8 cellular contexts compared by ENCODE assay signal in genomic region chr7:135160098-135160857, GRCh38. TPM values are rescaled to one million over a fixed set of nuclear protein-coding genes. Genes with fewer than 3 reads are reported as not detected.
A peak's percentile ranks its signal among the peaks of the same experiment; 100 is the strongest.
DNase-seq lines count a peak whose midpoint lies in the region; ATAC-seq and TF ChIP-seq lines count a peak whose summit lies in the region.

No MANE protein-coding gene starts in this region.

- H3F3A ChIP-seq in DOHH2 (ENCODE audit: control insufficient read depth, insufficient read depth): peaks cover 6% of the 10 kb centered on the region

- H3K9me2 ChIP-seq in DOHH2 (replicated peaks; ENCODE audit: control insufficient read depth, low read length): no peaks in the 10 kb centered on the region

- H3K27ac Mint-ChIP-seq in HFFc6 (peak overlapping the region; percentile 73), T-helper 17 cell (peak overlapping the region; percentile 73)
- peak overlapping the region; percentile 94 for H3K27ac Mint-ChIP-seq in stimulated activated naive B cell treated with anti-CD40 and anti-IgM and Interleukin-4, amounts not matched to agents 10 μg/mL and 1 μg/mL and 100 μg/mL, for 72 hours

- H3K79me2 ChIP-seq in DOHH2 (ENCODE audit: control insufficient read depth, low read length): no peaks in the 10 kb centered on the region

- TF ChIP-seq CTCF in DOHH2 (IDR thresholded peaks at IDR 0.05; ENCODE audit: low read depth, low read length, poor library complexity, severe bottlenecking) (no peak), HFFc6 (IDR thresholded peaks at IDR 0.05) (no peak), heart left ventricle (IDR thresholded peaks at IDR 0.05) (no peak)

- H3K27me3 Mint-ChIP-seq in HFFc6 (ENCODE audit: insufficient read depth) (peaks cover 8% of the 10 kb centered on the region), T-helper 17 cell (no peaks in the 10 kb centered on the region)
- H3K27me3 Mint-ChIP-seq in stimulated activated naive B cell treated with anti-CD40 and anti-IgM and Interleukin-4, amounts not matched to agents 10 μg/mL and 1 μg/mL and 100 μg/mL, for 72 hours: no peaks in the 10 kb centered on the region

- H3K9me3 ChIP-seq in DOHH2 (ENCODE audit: control insufficient read depth, insufficient read depth, low read length): peaks cover 43% of the 10 kb centered on the region
- H3K9me3 ChIP-seq in T-helper 17 cell (ENCODE audit: control insufficient read depth, low read length, poor library complexity, severe bottlenecking): peaks cover 7% of the 10 kb centered on the region
- H3K9me3 ChIP-seq in heart left ventricle: peaks cover 0 to 18% (median 14%) of the 10 kb centered on the region in 12 donors

- H3K4me1 Mint-ChIP-seq in HFFc6 (ENCODE audit: low read depth) (peaks cover 30% of the 10 kb centered on the region), T-helper 17 cell (peaks cover 25% of the 10 kb centered on the region)
- peaks cover 35 to 73% of the 10 kb centered on the region in 2 donors for H3K4me1 Mint-ChIP-seq in stimulated activated naive B cell treated with anti-CD40 and anti-IgM and Interleukin-4, amounts not matched to agents 10 μg/mL and 1 μg/mL and 100 μg/mL, for 72 hours

- peak; percentile 15 for DNase-seq in HFFc6
- no peak for DNase-seq in T-helper 17 cell
- DNase-seq in heart left ventricle: no peak
- no peak for DNase-seq in stimulated activated naive B cell treated with anti-CD40 and anti-IgM and Interleukin-4, amounts not matched to agents 10 μg/mL and 1 μg/mL and 100 μg/mL, for 72 hours
- no peak for DNase-seq in UCSD-AML1 (lab: John Stamatoyannopoulos, UW; ENCODE audit: unreplicated experiment)
- DNase-seq in D341Med (ENCODE audit: low spot score): no peak
- DNase-seq in AG20443 (ENCODE audit: low spot score): no peak

- no peaks in the 10 kb centered on the region for H4K20me1 ChIP-seq in DOHH2 (ENCODE audit: control insufficient read depth, insufficient read depth, low read depth, low read length)

- H3K4me1 ChIP-seq in DOHH2 (ENCODE audit: control insufficient read depth, low read length) (peaks cover 27% of the 10 kb centered on the region), heart left ventricle (peaks cover 27 to 74% (median 65%) of the 10 kb centered on the region in 12 donors)

- peak overlapping the region; percentile 56 for H3K4me3 ChIP-seq in DOHH2 (ENCODE audit: low read length)
- peak overlapping the region in 3 of 12 donors; percentile 5 to 21 (median 6) for H3K4me3 ChIP-seq in heart left ventricle

- H3K36me3 ChIP-seq in DOHH2 (ENCODE audit: control insufficient read depth, low read length): peaks cover 42% of the 10 kb centered on the region
- peaks cover 0 to 48% (median 10%) of the 10 kb centered on the region in 9 donors for H3K36me3 ChIP-seq in heart left ventricle

- H3K36me3 Mint-ChIP-seq in HFFc6 (ENCODE audit: low read depth) (peaks cover 38% of the 10 kb centered on the region), T-helper 17 cell (ENCODE audit: low read depth) (peaks cover 2% of the 10 kb centered on the region)
- H3K36me3 Mint-ChIP-seq in stimulated activated naive B cell treated with anti-CD40 and anti-IgM and Interleukin-4, amounts not matched to agents 10 μg/mL and 1 μg/mL and 100 μg/mL, for 72 hours: peaks cover 63 to 85% of the 10 kb centered on the region in 2 donors

- H3K4me2 ChIP-seq in DOHH2 (ENCODE audit: low read length): peak overlapping the region; percentile 73

- no peak for ATAC-seq in T-helper 17 cell
- peak; percentile 18 to 67 (median 36) for ATAC-seq in heart left ventricle
- ATAC-seq in stimulated activated naive B cell treated with anti-CD40 and anti-IgM and Interleukin-4, amounts not matched to agents 10 μg/mL and 1 μg/mL and 100 μg/mL, for 72 hours (replicated peaks): peak; percentile 28 to 43

- H3K27me3 ChIP-seq in DOHH2 (ENCODE audit: control insufficient read depth, low read length) (no peaks in the 10 kb centered on the region), heart left ventricle (no peaks in the 10 kb centered on the region)

- 48 to 67% (median 58%) methylated on average over 5 of the region's 5 CpGs for WGBS in heart left ventricle, 4 donors

- peaks cover 19% of the 10 kb centered on the region for H3K9me3 Mint-ChIP-seq in HFFc6
- H3K9me3 Mint-ChIP-seq in stimulated activated naive B cell treated with anti-CD40 and anti-IgM and Interleukin-4, amounts not matched to agents 10 μg/mL and 1 μg/mL and 100 μg/mL, for 72 hours: peaks cover 21% of the 10 kb centered on the region in 2 donors

- H3K27ac ChIP-seq in DOHH2 (ENCODE audit: low read depth, low read length) (peak overlapping the region; percentile 62), heart left ventricle (peak overlapping the region; percentile 58 to 90 (median 78))

- TF ChIP-seq POLR2A in heart left ventricle (IDR thresholded peaks at IDR 0.05): no peak

- intact Hi-C loops in heart left ventricle (cut with DNase I): loop anchor here in 4 of 10 donors (2.0 to 10.0 kb wide), 4 partner anchors 13 to 475 kb away; partner anchors contain the start of genes CALD1 (in 2 of the 4) and AGBL3 (in 1 of the 4)

- peak overlapping the region; percentile 11 for H3K4me3 Mint-ChIP-seq in HFFc6
- no peak overlapping the region for H3K4me3 Mint-ChIP-seq in T-helper 17 cell
- peak overlapping the region; percentile 70 to 72 for H3K4me3 Mint-ChIP-seq in stimulated activated naive B cell treated with anti-CD40 and anti-IgM and Interleukin-4, amounts not matched to agents 10 μg/mL and 1 μg/mL and 100 μg/mL, for 72 hours

RNA-seq across cellular contexts. Expression of gene CYREN, which starts 10.2 kb away (rescaled TPM):
- total RNA-seq in HFFc6 (2021; fragmentation: NEBNext Ultra II Directional; extraction: Animal tissue kit (Norgen Biotek cat#: 25700)): 10 to 100 TPM; 26.4 to 32.8 (median 30.0) TPM
- 10 to 100 TPM; 21.0 to 23.2 TPM for total RNA-seq in T-helper 17 cell
- 10 to 100 TPM; 18.4 to 35.8 (median 24.9) TPM for total RNA-seq in heart left ventricle
- polyA plus RNA-seq in heart left ventricle: 10 to 100 TPM; 19.5 to 35.8 TPM

RNA-seq across cellular contexts. Expression of gene TMEM140, which starts 12.4 kb away (rescaled TPM):
- 1 to 10 TPM in 4 of 6 experiments, under 1 TPM in 2; 0.47 to 2.2 (median 1.6) TPM for total RNA-seq in HFFc6 (2021; fragmentation: NEBNext Ultra II Directional; extraction: Animal tissue kit (Norgen Biotek cat#: 25700))
- total RNA-seq in T-helper 17 cell (10 to 100 TPM; 24.5 to 55.2 TPM), heart left ventricle (100 to 1,000 TPM in 1 of 9 donors, 10 to 100 TPM in 8; 11.9 to 131 (median 29.5) TPM)
- 10 to 100 TPM in 1 of 2 donors, 1 to 10 TPM in 1; 6.7 to 26.5 TPM for polyA plus RNA-seq in heart left ventricle

RNA-seq across cellular contexts. Expression of gene WDR91, which starts 51.0 kb away (rescaled TPM):
- total RNA-seq in HFFc6 (2021; fragmentation: NEBNext Ultra II Directional; extraction: Animal tissue kit (Norgen Biotek cat#: 25700)): 10 to 100 TPM in 4 of 6 experiments, 1 to 10 TPM in 2; 7.5 to 12.4 (median 10.4) TPM
- total RNA-seq in T-helper 17 cell: 10 to 100 TPM; 31.6 to 37.5 TPM
- 10 to 100 TPM in 1 of 9 donors, 1 to 10 TPM in 8; 3.4 to 11.4 (median 5.8) TPM for total RNA-seq in heart left ventricle
- 1 to 10 TPM; 3.0 to 4.4 TPM for polyA plus RNA-seq in heart left ventricle

Comparison
In these comparisons a context has a peak if more than half of its experiments do, and no peak if none do; other contexts are left out.
1. RNA of gene TMEM140, which starts 12.4 kb away (total RNA-seq): 24.5 to 55.2 TPM in T-helper 17 cell and 11.9 to 131 TPM in heart left ventricle; 0.47 to 2.2 TPM in HFFc6; every median in the first group is over 4 times any median in the second.
2. Peak in every context shown above with its lines, with median percentiles within 50 percentile points of each other: H3K27ac Mint-ChIP-seq.